ENCODE assay signal across 1 cellular context in genomic region chr1:161409848-161410635, GRCh38.
TF ChIP-seq lines count a peak whose summit lies in the region.

No MANE protein-coding gene starts in this region.

TF ChIP-seq in GM12878, 131 proteins besides CTCF, POLR2A, EP300 and RAD21 (continued from another document):
- TF ChIP-seq ZNF687 (IDR thresholded peaks at IDR 0.05) = 0 out of 2 replicates have a peak, but pooled peaks have one; percentile 25
- TF ChIP-seq NR2F1 (conservative IDR thresholded peaks at IDR 0.05) = peak; percentile 73
- TF ChIP-seq SKIL (IDR thresholded peaks at IDR 0.05; ENCODE audit: low read depth, poor library complexity, severe bottlenecking) = peak; percentile 29
- peak; percentile 25; the same call in 1 of the 2 replicates for TF ChIP-seq RELB (IDR thresholded peaks at IDR 0.05; ENCODE audit: low read depth)
- peak; percentile 28; the same call in 1 of the 2 replicates for TF ChIP-seq ZBTB40 (IDR thresholded peaks at IDR 0.05; ENCODE audit: borderline replicate concordance)
- TF ChIP-seq JUNB (IDR thresholded peaks at IDR 0.05) = peak; percentile 62
- 0 out of 4 replicates have a peak, but pooled peaks of 1 of the 2 experiments have one; percentile 25 for TF ChIP-seq IKZF2 (IDR thresholded peaks at IDR 0.05)
- 0 out of 2 replicates have a peak, but pooled peaks have one; percentile 29 for TF ChIP-seq SMARCA5 (IDR thresholded peaks at IDR 0.05)
- peak; percentile 46 for TF ChIP-seq RUNX3 (IDR thresholded peaks at IDR 0.05; ENCODE audit: low read length)
- TF ChIP-seq KLF5 (IDR thresholded peaks at IDR 0.05; ENCODE audit: partially characterized antibody) = peak; percentile 54
- TF ChIP-seq NBN (IDR thresholded peaks at IDR 0.05) = peak; percentile 75; the same call in 1 of the 2 replicates
- peak; percentile 90 for TF ChIP-seq PKNOX1 (IDR thresholded peaks at IDR 0.05)
- TF ChIP-seq FOXK2 (IDR thresholded peaks at IDR 0.05) = peak; percentile 80
- TF ChIP-seq ATF7 (IDR thresholded peaks at IDR 0.05; ENCODE audit: low read depth) = 0 out of 2 replicates have a peak, but pooled peaks have one; percentile 31
TF ChIP-seq in GM12878: peak in this region for 18; not testable (repeated sequence) for 113.
